ENCODE assay signal across 18 cellular contexts in the genomic region with DNA sequence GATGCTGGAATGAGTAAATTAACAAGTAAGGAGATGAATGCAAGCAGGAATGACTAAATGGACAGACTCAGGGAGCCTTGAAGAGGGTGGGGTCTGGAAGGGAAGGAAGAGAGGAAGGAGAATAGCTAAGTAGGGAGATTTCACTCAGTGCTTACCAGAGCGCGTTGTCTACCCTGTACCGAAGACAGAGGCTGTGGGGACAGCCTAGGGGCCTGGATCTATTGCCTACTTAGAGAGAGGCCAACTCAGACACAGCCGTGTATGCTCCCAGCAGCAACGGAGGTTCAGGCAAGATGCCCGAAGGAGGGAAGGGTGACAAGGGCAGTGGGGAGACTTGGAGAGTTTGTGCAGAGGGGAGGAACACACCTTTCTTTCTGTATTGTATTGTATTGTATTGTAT. TPM values are rescaled to one million over a fixed set of nuclear protein-coding genes. Genes with fewer than 3 reads are reported as not detected.
DNase-seq lines count a peak whose midpoint lies in the region; ATAC-seq and TF ChIP-seq lines count a peak whose summit lies in the region.
"Had no signal": no experiment of that assay in that cellular context is flagged by ENCODE, and none has a peak within 500 bp of the region (broad histone marks: within the 10 kb centered on the region; RNA-seq: fewer than 3 reads in every experiment).

A gene (plus strand): TSS at position 157 of the 400 bp plus-strand sequence. CDS start 1,791 bp downstream, outside the sequence.

- no peak within 1 kb of the TSS for H3K23ac ChIP-seq in neuronal stem cell (ENCODE audit: low read depth, low read length, poor library complexity)

- no peak within 1 kb of the TSS for H2AK5ac ChIP-seq in neuronal stem cell (ENCODE audit: low read depth, low read length)

- H3K4ac ChIP-seq in neuronal stem cell (ENCODE audit: low read length) = no peak within 1 kb of the TSS

- peaks cover 40% of the 10 kb centered on the region for H3K27me3 Mint-ChIP-seq in mesothelial cell of epicardium (ENCODE audit: low read depth)
- H3K27me3 Mint-ChIP-seq: memory B cell had no signal

- H4K91ac ChIP-seq in neuronal stem cell (ENCODE audit: low read depth, low read length, poor library complexity) = no peak within 1 kb of the TSS

- no peak within 1 kb of the TSS for H3K14ac ChIP-seq in neuronal stem cell (ENCODE audit: low read length)

- no peak within 1 kb of the TSS for H2AFZ ChIP-seq in neuronal stem cell (ENCODE audit: low read length)
- H2AFZ ChIP-seq: neural progenitor cell had no signal

- H3K4me3 Mint-ChIP-seq in mesothelial cell of epicardium = no peak within 1 kb of the TSS
- H3K4me3 Mint-ChIP-seq: effector memory CD8-positive, alpha-beta T cell; neural progenitor cell had no signal

- H2BK12ac ChIP-seq in neuronal stem cell (ENCODE audit: low read length) = no peak within 1 kb of the TSS

- no peak for TF ChIP-seq POLR2A in tibial nerve (IDR thresholded peaks at IDR 0.05)

- no peak within 1 kb of the TSS for H3K27ac Mint-ChIP-seq in mesothelial cell of epicardium
- H3K27ac Mint-ChIP-seq: activated naive CD4-positive, alpha-beta T cell treated with anti-CD3 and anti-CD28 coated beads, Interleukin-2, amount 50 U/mL, for 72 hours; memory B cell; neural progenitor cell had no signal

- H3K9ac ChIP-seq in neuronal stem cell (ENCODE audit: low read depth, low read length, poor library complexity) = no peak within 1 kb of the TSS
- H3K9ac ChIP-seq: neural progenitor cell had no signal

- WGBS in adipose tissue, 3 donors = 72 to 81% (median 78%) methylated on average over 6 of the region's 6 CpGs
- no CpG with 5 or more reads among the region's 6 CpGs for WGBS in neuronal stem cell (ENCODE audit: extremely low coverage in 2 of 2, insufficient read length in 2 of 2, insufficient replicate concordance in 1 of 2), 2 donors
- 76 to 78% methylated on average over 6 of the region's 6 CpGs for WGBS in tibial nerve, 2 donors

- no peak within 1 kb of the TSS for H3K27ac ChIP-seq in adipose tissue (ENCODE audit: low read depth, low read length)
- no peak within 1 kb of the TSS for H3K27ac ChIP-seq in neuronal stem cell (replicated peaks; ENCODE audit: low read length)
- no peak within 1 kb of the TSS for H3K27ac ChIP-seq in tibial nerve
- H3K27ac ChIP-seq: cardiac muscle cell, neural progenitor cell had no signal

- H3K9me3 Mint-ChIP-seq in mesothelial cell of epicardium = peaks cover 3% of the 10 kb centered on the region
- H3K9me3 Mint-ChIP-seq: activated naive CD4-positive, alpha-beta T cell treated with anti-CD3 and anti-CD28 coated beads, Interleukin-2, amount 50 U/mL, for 72 hours; effector memory CD8-positive, alpha-beta T cell; memory B cell; neural progenitor cell; T-helper 2 cell treated with Interferon-gamma antibody and Interleukin-4, amounts not matched to agents 5 μg/mL and 100 μg/mL, for 36 hours had no signal

- H3K36me3 Mint-ChIP-seq in mesothelial cell of epicardium = no peaks in the 10 kb centered on the region
- H3K36me3 Mint-ChIP-seq: activated naive CD4-positive, alpha-beta T cell treated with anti-CD3 and anti-CD28 coated beads, Interleukin-2, amount 50 U/mL, for 72 hours; memory B cell; neural progenitor cell had no signal

- H3K18ac ChIP-seq in neuronal stem cell (ENCODE audit: low read length) = no peak within 1 kb of the TSS

- H3K4me1 Mint-ChIP-seq in mesothelial cell of epicardium = no peaks in the 10 kb centered on the region
- H3K4me1 Mint-ChIP-seq: neural progenitor cell had no signal

- intact Hi-C loops in Right ventricle myocardium superior (cut with DNase I) = no loop called here

- no peak for DNase-seq in Right ventricle myocardium superior
- DNase-seq in neuronal stem cell (ENCODE audit: low spot score) = no peak
- no peak for DNase-seq in tibial nerve (ENCODE audit: low spot score in 2 of 2)
- no peak for DNase-seq in mesothelial cell of epicardium (ENCODE audit: low spot score in 2 of 2, unreplicated experiment in 2 of 2)
- no peak for DNase-seq in NCI-H2171 treated with DMSO at 0.1 percent for 48 hours (lab: John Stamatoyannopoulos, UW)
- no peak for DNase-seq in GF-D8 (lab: John Stamatoyannopoulos, UW)
- DNase-seq: activated CD4-positive, CD25-positive, alpha-beta regulatory T cell treated with anti-CD3 and anti-CD28 coated beads, Interleukin-2, amount 50 U/mL, for 72 hours; DMS79; effector memory CD8-positive, alpha-beta T cell; NCI-H1694 had no signal

- no peaks in the 10 kb centered on the region for H3K79me1 ChIP-seq in neuronal stem cell (ENCODE audit: low read depth, low read length)

- no peak within 1 kb of the TSS for H2BK120ac ChIP-seq in neuronal stem cell (ENCODE audit: low read depth, low read length)

- peak; percentile 69 for ATAC-seq in Right ventricle myocardium superior (ENCODE audit: poor library complexity)
- ATAC-seq: activated naive CD4-positive, alpha-beta T cell treated with anti-CD3 and anti-CD28 coated beads, Interleukin-2, amount 50 U/mL, for 72 hours; effector memory CD8-positive, alpha-beta T cell had no signal

- no peaks in the 10 kb centered on the region for H3K4me1 ChIP-seq in neuronal stem cell (ENCODE audit: control insufficient read depth in 2 of 2, insufficient read depth in 1 of 2, low read depth in 1 of 2, low read length in 2 of 2)
- peaks cover 0 to 3% (median 1%) of the 10 kb centered on the region in 4 donors for H3K4me1 ChIP-seq in tibial nerve
- H3K4me1 ChIP-seq: neural progenitor cell had no signal

- H3K27me3 ChIP-seq in neuronal stem cell (ENCODE audit: control insufficient read depth in 3 of 3, insufficient read depth in 3 of 3, low read depth in 1 of 3, low read length in 3 of 3) = peaks cover 0 to 26% (median 0%) of the 10 kb centered on the region in 3 experiments
- H3K27me3 ChIP-seq in tibial nerve = no peaks in the 10 kb centered on the region

- TF ChIP-seq CTCF in tibial nerve (IDR thresholded peaks at IDR 0.05) = no peak
- TF ChIP-seq CTCF in mesothelial cell of epicardium (IDR thresholded peaks at IDR 0.05; ENCODE audit: unreplicated experiment) = no peak

- peak within 1 kb of the TSS; percentile 67 for H2BK15ac ChIP-seq in neuronal stem cell (ENCODE audit: low read length)

- TF ChIP-seq EP300 in tibial nerve (IDR thresholded peaks at IDR 0.05) = no peak

- no peak within 1 kb of the TSS for H4K8ac ChIP-seq in neuronal stem cell (ENCODE audit: low read depth, low read length)

- H3K4me2 ChIP-seq in neuronal stem cell (ENCODE audit: insufficient read depth, low read length, poor library complexity, severe bottlenecking) = no peak within 1 kb of the TSS
- H3K4me2 ChIP-seq: neural progenitor cell had no signal

- H3K9me3 ChIP-seq in neuronal stem cell (replicated peaks in 1 of 2; ENCODE audit: control insufficient read depth in 2 of 2, insufficient read depth in 1 of 2, low read depth in 1 of 2, low read length in 2 of 2) = no peaks in the 10 kb centered on the region
- no peaks in the 10 kb centered on the region for H3K9me3 ChIP-seq in tibial nerve

- H2BK5ac ChIP-seq in neuronal stem cell (ENCODE audit: low read length) = no peak within 1 kb of the TSS

- H3K36me3 ChIP-seq in neuronal stem cell (replicated peaks in 1 of 2; ENCODE audit: control insufficient read depth in 2 of 2, insufficient read depth in 2 of 2, low read length in 2 of 2) (no peaks in the 10 kb centered on the region), tibial nerve (no peaks in the 10 kb centered on the region)
- H3K36me3 ChIP-seq: cardiac muscle cell, neural progenitor cell had no signal

- H3K4me3 ChIP-seq in neuronal stem cell (ENCODE audit: low read length in 2 of 2) (no peak within 1 kb of the TSS), tibial nerve (peak within 1 kb of the TSS in 2 of 4 donors; percentile 7 to 38)
- H3K4me3 ChIP-seq: cardiac muscle cell, neural progenitor cell, skin epidermis had no signal

RNA-seq across cellular contexts. Expression of the gene that starts here (rescaled TPM):
- 10 to 100 TPM in 2 of 3 donors, 1 to 10 TPM in 1; 5.1 to 52.4 (median 38.4) TPM for polyA plus RNA-seq in adipose tissue
- 27.1 TPM for total RNA-seq in Right ventricle myocardium superior
- not detected for polyA plus RNA-seq in neuronal stem cell (2013, experiment 1 of 2)
- not detected for polyA plus RNA-seq in neuronal stem cell (2013, experiment 2 of 2)
- total RNA-seq in tibial nerve = 10 to 100 TPM; 27.8 to 60.9 (median 35.7) TPM
- total RNA-seq in mesothelial cell of epicardium = not detected in 3 replicates
- total RNA-seq: activated naive CD4-positive, alpha-beta T cell treated with anti-CD3 and anti-CD28 coated beads, Interleukin-2, amount 50 U/mL, for 72 hours; cardiac muscle cell had no signal
- polyA plus RNA-seq: BJ, cardiac muscle cell had no signal

Comparison
In these comparisons a context has a peak if more than half of its experiments do, and no peak if none do; other contexts are left out.
1. RNA of the gene that starts here (total RNA-seq): 27.8 to 60.9 TPM in tibial nerve and 27.1 TPM in Right ventricle myocardium superior (single experiment); not detected in mesothelial cell of epicardium; every median in the first group is over 10 times any median in the second.